In the genomic region with DNA sequence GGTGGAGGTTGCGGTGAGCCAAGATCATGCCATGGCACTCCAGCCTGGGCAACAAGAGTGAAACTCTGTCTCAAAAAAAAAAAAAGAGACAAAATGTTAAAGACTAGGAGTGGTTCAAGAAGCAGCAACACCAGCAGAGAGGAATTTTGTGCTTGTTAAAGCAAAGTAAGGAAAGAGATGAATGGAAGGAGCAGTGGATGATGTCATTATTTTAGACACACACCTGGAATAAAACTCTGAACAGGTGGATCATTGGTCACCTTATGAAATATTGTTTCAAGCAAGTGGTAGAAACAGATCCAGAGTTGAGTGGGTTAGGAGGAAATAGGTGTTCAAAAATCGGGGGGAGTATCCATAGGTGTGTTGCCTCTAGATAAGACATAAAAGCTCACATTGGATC, we compare ENCODE assay signal across 35 cellular contexts.
"Had no signal": no experiment of that assay in that cellular context is flagged by ENCODE, and none has a peak within 500 bp of the region (broad histone marks: within the 10 kb centered on the region; RNA-seq: fewer than 3 reads in every experiment).

No MANE protein-coding gene starts in this region.

- H3K27me3 ChIP-seq: ascending aorta, cardiac muscle cell had no signal

- H3K27ac Mint-ChIP-seq: activated B cell treated with CpG ODN at 0.5 μM for 24 hours; activated CD4-positive, alpha-beta memory T cell treated with anti-CD3 and anti-CD28 coated beads, Interleukin-2, amount 10 ng/mL, durations not matched to agents 7 days and 5 days; activated CD4-positive, alpha-beta T cell treated with anti-CD3 and anti-CD28 coated beads, Interleukin-2, amount 10 ng/mL, durations not matched to agents 24 days and 14 days; activated CD8-positive, alpha-beta memory T cell treated with anti-CD3 and anti-CD28 coated beads, Interleukin-2, amount 10 ng/mL, durations not matched to agents 7 days and 5 days; activated CD8-positive, alpha-beta T cell treated with anti-CD3 and anti-CD28 coated beads, Interleukin-2, amount 10 ng/mL, durations not matched to agents 7 days and 5 days; activated naive CD4-positive, alpha-beta T cell treated with anti-CD3 and anti-CD28 coated beads, Interleukin-2, amount 10 ng/mL, durations not matched to agents 7 days and 5 days; activated naive CD4-positive, alpha-beta T cell treated with anti-CD3 and anti-CD28 coated beads, Interleukin-2, amount 50 U/mL, for 24 hours; activated naive CD8-positive, alpha-beta T cell; activated naive CD8-positive, alpha-beta T cell treated with anti-CD3 and anti-CD28 coated beads, Interleukin-2, amount 10 ng/mL, durations not matched to agents 7 days and 5 days; activated naive CD8-positive, alpha-beta T cell treated with anti-CD3 and anti-CD28 coated beads, Interleukin-2, amount 50 U/mL, for 24 hours; activated T-cell treated with anti-CD3 and anti-CD28 coated beads, Interleukin-2, amount 50 U/mL, for 24 hours; activated T-helper 2 cell treated with anti-CD3 and anti-CD28 coated beads, Interferon-gamma antibody, Interleukin-2, Interleukin-4, amounts not matched to agents 10 μg/mL and 5 μg/mL and 100 μg/mL, durations not matched to agents 14 hours and 24 hours and 36 hours; brain; T-helper 1 cell treated with Interleukin-12 subunit alpha and Interleukin-12 subunit beta and Interleukin-4 antibody, amounts not matched to agents 30 μg/mL and 1 μg/mL, for 36 hours; T-helper 2 cell treated with Interferon-gamma antibody and Interleukin-4, amounts not matched to agents 5 μg/mL and 100 μg/mL, for 36 hours had no signal

- DNase-seq: activated B cell treated with CpG ODN at 0.5 μM for 24 hours; activated CD4-positive, alpha-beta memory T cell treated with anti-CD3 and anti-CD28 coated beads, Interleukin-2, amount 10 ng/mL, durations not matched to agents 7 days and 5 days; activated CD4-positive, alpha-beta T cell treated with anti-CD3 and anti-CD28 coated beads for 4 hours; activated CD4-positive, alpha-beta T cell treated with anti-CD3 and anti-CD28 coated beads, Interleukin-2, amount 10 ng/mL, durations not matched to agents 24 days and 14 days; activated CD4-positive, alpha-beta T cell treated with anti-CD3 and anti-CD28 coated beads, Interleukin-2, amount 50 U/mL, for 1 hour; activated CD4-positive, alpha-beta T cell treated with anti-CD3 and anti-CD28 coated beads, Interleukin-2, amount 50 U/mL, for 48 hours; activated CD4-positive, CD25-positive, alpha-beta regulatory T cell treated with anti-CD3 and anti-CD28 coated beads, Interleukin-2, amount 50 U/mL, for 72 hours; activated CD8-positive, alpha-beta memory T cell treated with anti-CD3 and anti-CD28 coated beads, Interleukin-2, amount 10 ng/mL, durations not matched to agents 7 days and 5 days; activated CD8-positive, alpha-beta memory T cell treated with anti-CD3 and anti-CD28 coated beads, Interleukin-2, amount 50 U/mL, for 48 hours; activated CD8-positive, alpha-beta T cell treated with anti-CD3 and anti-CD28 coated beads, Interleukin-2, amount 10 ng/mL, durations not matched to agents 7 days and 5 days; activated effector memory CD4-positive, alpha-beta T cell treated with Interleukin-2 at 50 U/mL for 16 hours; activated gamma-delta T cell; activated naive CD4-positive, alpha-beta T cell treated with anti-CD3 and anti-CD28 coated beads, Interleukin-2, amount 10 ng/mL, durations not matched to agents 7 days and 5 days; activated naive CD4-positive, alpha-beta T cell treated with Interleukin-2 at 50 U/mL for 16 hours; activated naive CD8-positive, alpha-beta T cell treated with anti-CD3 and anti-CD28 coated beads, Interleukin-2, amount 10 ng/mL, durations not matched to agents 7 days and 5 days; activated naive CD8-positive, alpha-beta T cell treated with anti-CD3 and anti-CD28 coated beads, Interleukin-2, amount 50 U/mL, for 24 hours; activated T-cell treated with anti-CD3 and anti-CD28 coated beads, Interleukin-2, amount 50 U/mL, for 24 hours; activated T-cell treated with anti-CD3 and anti-CD28 coated beads, Interleukin-2, amount 50 U/mL, for 48 hours; amygdala; anterior cingulate cortex; caudate nucleus; cerebellar nuclear complex; T-helper 1 cell; T-helper 2 cell; T-helper 9 cell had no signal

- H3K36me3 Mint-ChIP-seq: activated CD8-positive, alpha-beta memory T cell treated with anti-CD3 and anti-CD28 coated beads, Interleukin-2, amount 10 ng/mL, durations not matched to agents 7 days and 5 days; activated naive CD4-positive, alpha-beta T cell treated with anti-CD3 and anti-CD28 coated beads, Interleukin-2, amount 10 ng/mL, durations not matched to agents 7 days and 5 days; activated naive CD8-positive, alpha-beta T cell treated with anti-CD3 and anti-CD28 coated beads, Interleukin-2, amount 10 ng/mL, durations not matched to agents 7 days and 5 days; brain had no signal

- H3K36me3 ChIP-seq: ascending aorta, cardiac muscle cell had no signal

- H3K4me1 Mint-ChIP-seq: activated B cell treated with CpG ODN at 0.5 μM for 24 hours; activated CD4-positive, alpha-beta memory T cell treated with anti-CD3 and anti-CD28 coated beads, Interleukin-2, amount 10 ng/mL, durations not matched to agents 7 days and 5 days; activated CD4-positive, alpha-beta T cell treated with anti-CD3 and anti-CD28 coated beads, Interleukin-2, amount 10 ng/mL, durations not matched to agents 24 days and 14 days; activated CD8-positive, alpha-beta memory T cell treated with anti-CD3 and anti-CD28 coated beads, Interleukin-2, amount 10 ng/mL, durations not matched to agents 7 days and 5 days; activated naive CD4-positive, alpha-beta T cell treated with anti-CD3 and anti-CD28 coated beads, Interleukin-2, amount 10 ng/mL, durations not matched to agents 7 days and 5 days; activated naive CD4-positive, alpha-beta T cell treated with anti-CD3 and anti-CD28 coated beads, Interleukin-2, amount 50 U/mL, for 24 hours; activated naive CD8-positive, alpha-beta T cell treated with anti-CD3 and anti-CD28 coated beads, Interleukin-2, amount 10 ng/mL, durations not matched to agents 7 days and 5 days; activated naive CD8-positive, alpha-beta T cell treated with anti-CD3 and anti-CD28 coated beads, Interleukin-2, amount 50 U/mL, for 24 hours; brain; central memory CD8-positive, alpha-beta T cell had no signal

- H3K9me3 Mint-ChIP-seq: activated CD4-positive, alpha-beta memory T cell treated with anti-CD3 and anti-CD28 coated beads, Interleukin-2, amount 10 ng/mL, durations not matched to agents 7 days and 5 days; activated naive CD4-positive, alpha-beta T cell treated with anti-CD3 and anti-CD28 coated beads, Interleukin-2, amount 10 ng/mL, durations not matched to agents 7 days and 5 days; activated naive CD4-positive, alpha-beta T cell treated with anti-CD3 and anti-CD28 coated beads, Interleukin-2, amount 50 U/mL, for 24 hours; central memory CD8-positive, alpha-beta T cell; T-helper 1 cell treated with Interleukin-12 subunit alpha and Interleukin-12 subunit beta and Interleukin-4 antibody, amounts not matched to agents 30 μg/mL and 1 μg/mL, for 36 hours; T-helper 2 cell treated with Interferon-gamma antibody and Interleukin-4, amounts not matched to agents 5 μg/mL and 100 μg/mL, for 36 hours had no signal

- ATAC-seq: activated CD8-positive, alpha-beta memory T cell treated with anti-CD3 and anti-CD28 coated beads, Interleukin-2, amount 10 ng/mL, durations not matched to agents 7 days and 5 days; activated CD8-positive, alpha-beta T cell treated with anti-CD3 and anti-CD28 coated beads, Interleukin-2, amount 10 ng/mL, durations not matched to agents 7 days and 5 days; activated naive CD8-positive, alpha-beta T cell treated with anti-CD3 and anti-CD28 coated beads, Interleukin-2, amount 50 U/mL, for 24 hours had no signal

- H3K27ac ChIP-seq: ascending aorta, cardiac muscle cell, VCaP had no signal

- H3K4me3 Mint-ChIP-seq: activated B cell treated with CpG ODN at 0.5 μM for 24 hours; activated CD4-positive, alpha-beta memory T cell treated with anti-CD3 and anti-CD28 coated beads, Interleukin-2, amount 10 ng/mL, durations not matched to agents 7 days and 5 days; activated CD4-positive, alpha-beta T cell treated with anti-CD3 and anti-CD28 coated beads, Interleukin-2, amount 10 ng/mL, durations not matched to agents 24 days and 14 days; activated CD8-positive, alpha-beta memory T cell treated with anti-CD3 and anti-CD28 coated beads, Interleukin-2, amount 10 ng/mL, durations not matched to agents 7 days and 5 days; activated CD8-positive, alpha-beta T cell treated with anti-CD3 and anti-CD28 coated beads, Interleukin-2, amount 10 ng/mL, durations not matched to agents 7 days and 5 days; activated naive CD4-positive, alpha-beta T cell treated with anti-CD3 and anti-CD28 coated beads, Interleukin-2, amount 10 ng/mL, durations not matched to agents 7 days and 5 days; activated naive CD4-positive, alpha-beta T cell treated with anti-CD3 and anti-CD28 coated beads, Interleukin-2, amount 50 U/mL, for 24 hours; activated naive CD8-positive, alpha-beta T cell; activated naive CD8-positive, alpha-beta T cell treated with anti-CD3 and anti-CD28 coated beads, Interleukin-2, amount 10 ng/mL, durations not matched to agents 7 days and 5 days; activated naive CD8-positive, alpha-beta T cell treated with anti-CD3 and anti-CD28 coated beads, Interleukin-2, amount 50 U/mL, for 24 hours; activated T-cell treated with anti-CD3 and anti-CD28 coated beads, Interleukin-2, amount 50 U/mL, for 24 hours; brain; central memory CD8-positive, alpha-beta T cell; T-helper 1 cell treated with Interleukin-12 subunit alpha and Interleukin-12 subunit beta and Interleukin-4 antibody, amounts not matched to agents 30 μg/mL and 1 μg/mL, for 36 hours; T-helper 2 cell treated with Interferon-gamma antibody and Interleukin-4, amounts not matched to agents 5 μg/mL and 100 μg/mL, for 36 hours had no signal

- H3K9me3 ChIP-seq: ascending aorta had no signal

- H3K4me3 ChIP-seq: ascending aorta, cardiac muscle cell had no signal
